Comparison of ENCODE assay signal across 9 cellular contexts in genomic region chr15:80174017-80174746, GRCh38. TPM values are rescaled to one million over a fixed set of nuclear protein-coding genes. Genes with fewer than 3 reads are reported as not detected.
DNase-seq lines count a peak whose midpoint lies in the region; ATAC-seq and TF ChIP-seq lines count a peak whose summit lies in the region.
"Had no signal": no experiment of that assay in that cellular context is flagged by ENCODE, and none has a peak within 500 bp of the region (broad histone marks: within the 10 kb centered on the region; RNA-seq: fewer than 3 reads in every experiment).

No MANE protein-coding gene starts in this region.

- H3K4me3 Mint-ChIP-seq in activated T-cell treated with anti-CD3 and anti-CD28 coated beads, Interleukin-2, amount 50 U/mL, for 4 hours, result no peak overlapping the region
- H3K4me3 Mint-ChIP-seq: stimulated activated naive CD8-positive, alpha-beta T cell treated with anti-CD3 and anti-CD28 coated beads, Interleukin-15, Interleukin-2, amounts not matched to agents 100 ng/mL and 50 ng/mL, for 24 hours had no signal

- no peak for TF ChIP-seq CTCF in astrocyte of the spinal cord (IDR thresholded peaks at IDR 0.05; ENCODE audit: low read depth, low read length)
- no peak for TF ChIP-seq CTCF in testis (IDR thresholded peaks at IDR 0.05)

- H3K4me2 ChIP-seq in GM23248 (ENCODE audit: unreplicated experiment), result peak overlapping the region; percentile 32

- H2AFZ ChIP-seq in GM23248, result peak overlapping the region; percentile 34; the same call in 1 of the 2 replicates

- H3K79me2 ChIP-seq in GM23248 (ENCODE audit: insufficient read depth), result no peaks in the 10 kb centered on the region

- WGBS in GM23248 (ENCODE audit: low coverage in 1 of 2, low lambda C conversion rate in 2 of 2, missing lambda C conversion rate in 2 of 2), 2 experiments, result 26% methylated on average over 11 of the region's 11 CpGs
- 63 to 72% methylated on average over 11 of the region's 11 CpGs for WGBS in testis, 2 donors

- no peaks in the 10 kb centered on the region for H3K9me3 Mint-ChIP-seq in activated T-cell treated with anti-CD3 and anti-CD28 coated beads, Interleukin-2, amount 50 U/mL, for 4 hours
- H3K9me3 Mint-ChIP-seq: stimulated activated naive CD8-positive, alpha-beta T cell treated with anti-CD3 and anti-CD28 coated beads, Interleukin-15, Interleukin-2, amounts not matched to agents 100 ng/mL and 50 ng/mL, for 24 hours had no signal

- TF ChIP-seq POLR2A in testis (IDR thresholded peaks at IDR 0.05), result no peak

- H3K9me2 ChIP-seq in GM23248 (ENCODE audit: insufficient read depth), result no peaks in the 10 kb centered on the region

- peaks cover 2% of the 10 kb centered on the region for H3K36me3 Mint-ChIP-seq in activated T-cell treated with anti-CD3 and anti-CD28 coated beads, Interleukin-2, amount 50 U/mL, for 4 hours (ENCODE audit: insufficient read depth)

- H3K27me3 ChIP-seq in GM23248 (replicated peaks; ENCODE audit: insufficient read depth), result no peaks in the 10 kb centered on the region
- no peaks in the 10 kb centered on the region for H3K27me3 ChIP-seq in testis

- no peaks in the 10 kb centered on the region for H3K27me3 Mint-ChIP-seq in activated T-cell treated with anti-CD3 and anti-CD28 coated beads, Interleukin-2, amount 50 U/mL, for 4 hours (ENCODE audit: low read depth)
- H3K27me3 Mint-ChIP-seq: stimulated activated naive CD8-positive, alpha-beta T cell treated with anti-CD3 and anti-CD28 coated beads, Interleukin-15, Interleukin-2, amounts not matched to agents 100 ng/mL and 50 ng/mL, for 24 hours had no signal

- H3K27ac ChIP-seq in GM23248 (peak overlapping the region; percentile 79), testis (peak overlapping the region; percentile 28 to 34)

- H3K4me3 ChIP-seq in GM23248, result no peak overlapping the region
- no peak overlapping the region for H3K4me3 ChIP-seq in astrocyte of the spinal cord (ENCODE audit: low read depth, low read length)
- no peak overlapping the region for H3K4me3 ChIP-seq in testis

- H4K20me1 ChIP-seq in GM23248 (ENCODE audit: insufficient read depth), result no peaks in the 10 kb centered on the region

- no peaks in the 10 kb centered on the region for H3K36me3 ChIP-seq in GM23248 (ENCODE audit: low read depth)
- H3K36me3 ChIP-seq in testis (ENCODE audit: low read depth, missing control alignments), result no peaks in the 10 kb centered on the region

- no peaks in the 10 kb centered on the region for H3K4me1 Mint-ChIP-seq in activated T-cell treated with anti-CD3 and anti-CD28 coated beads, Interleukin-2, amount 50 U/mL, for 4 hours (ENCODE audit: low read depth)

- H3K9me3 ChIP-seq in GM23248 (ENCODE audit: low read depth), result no peaks in the 10 kb centered on the region
- H3K9me3 ChIP-seq in testis, result no peaks in the 10 kb centered on the region

- no peak for ATAC-seq in activated T-cell treated with anti-CD3 and anti-CD28 coated beads, Interleukin-2, amount 50 U/mL, for 4 hours
- no peak for ATAC-seq in HG02840 (IDR thresholded peaks at IDR 0.05; ENCODE audit: low FRiP score, unreplicated experiment)

- H3F3A ChIP-seq in GM23248 (ENCODE audit: insufficient read depth), result peaks cover 29% of the 10 kb centered on the region

- in situ Hi-C loops in GM23248 (cut with MboI) (no loop called here), astrocyte of the spinal cord (cut with HindIII; ENCODE audit: low sequenced_read_pairs) (no loop called here)

- H3K9ac ChIP-seq in GM23248, result peak overlapping the region; percentile 55

- intact Hi-C loops in testis (cut with DNase I; ENCODE audit: low total_unique reads), result no loop called here

- peak; percentile 97 for DNase-seq in GM23248
- peak; percentile 69 for DNase-seq in astrocyte of the spinal cord (ENCODE audit: low read depth, low spot score)
- DNase-seq in hepatic stellate cell (ENCODE audit: low spot score), result peak; percentile 68
- DNase-seq in testis, result peak; percentile 73
- no peak for DNase-seq in activated T-cell treated with anti-CD3 and anti-CD28 coated beads, Interleukin-2, amount 50 U/mL, for 4 hours
- no peak for DNase-seq in activated naive CD4-positive, alpha-beta T cell treated with anti-CD3 and anti-CD28 coated beads, Interleukin-2, amount 50 U/mL, for 16 hours
- no peak for DNase-seq in cerebellar nuclear complex (lab: John Stamatoyannopoulos, UW)

- peaks cover 22% of the 10 kb centered on the region for H3K4me1 ChIP-seq in GM23248 (ENCODE audit: insufficient read depth)
- peaks cover 12% of the 10 kb centered on the region for H3K4me1 ChIP-seq in testis

RNA-seq across cellular contexts. Expression of gene FAH, which starts 21.4 kb away (rescaled TPM):
- 16.9 and 24.9 TPM in 2 replicates for total RNA-seq in GM23248 (2014; rRNA removed; shearing (Covaris generic))
- 28.8 and 32.4 TPM in 2 replicates for polyA plus RNA-seq in GM23248 (2016; fragmentation: Nextera tagmentation; extraction: Ambion mirVana)
- 10 to 100 TPM; 58.4 to 75.0 TPM for total RNA-seq in testis
- 49.0 TPM for polyA plus RNA-seq in testis (ENCODE audit: insufficient read depth, low read depth, low replicate concordance)
- total RNA-seq in activated T-cell treated with anti-CD3 and anti-CD28 coated beads, Interleukin-2, amount 50 U/mL, for 4 hours, result 10 to 100 TPM; 20.2 to 28.0 (median 23.8) TPM

Comparison
In these comparisons a context has a peak if more than half of its experiments do, and no peak if none do; other contexts are left out.
1. DNase-seq: peak in GM23248 (single experiment), astrocyte of the spinal cord (single experiment), hepatic stellate cell (single experiment) and testis (single experiment); none in activated T-cell treated with anti-CD3 and anti-CD28 coated beads, Interleukin-2, amount 50 U/mL, for 4 hours (single experiment), activated naive CD4-positive, alpha-beta T cell treated with anti-CD3 and anti-CD28 coated beads, Interleukin-2, amount 50 U/mL, for 16 hours (single experiment) and cerebellar nuclear complex (0 of 2).